ENCODE assay signal across 15 cellular contexts in genomic region chr17:924711-925480, GRCh38. TPM values are rescaled to one million over a fixed set of nuclear protein-coding genes. Genes with fewer than 3 reads are reported as not detected.
DNase-seq lines count a peak whose midpoint lies in the region; ATAC-seq and TF ChIP-seq lines count a peak whose summit lies in the region.
"Had no signal": no experiment of that assay in that cellular context is flagged by ENCODE, and none has a peak within 500 bp of the region (broad histone marks: within the 10 kb centered on the region; RNA-seq: fewer than 3 reads in every experiment).

No MANE protein-coding gene starts in this region.

- H4K20me1 ChIP-seq in IMR-90 (ENCODE audit: insufficient read depth, low read length), result peaks cover 43% of the 10 kb centered on the region

- H3K4me3 ChIP-seq in IMR-90 (ENCODE audit: insufficient read depth, low read depth, low read length) (no peak overlapping the region), breast epithelium (no peak overlapping the region), lower lobe of right lung (no peak overlapping the region), upper lobe of right lung (no peak overlapping the region)
- H3K4me3 ChIP-seq: ascending aorta had no signal

- dilution Hi-C loops in IMR-90 (cut with HindIII; ENCODE audit: low sequenced_read_pairs, unreplicated experiment), result no loop called here

- H3K36me3 ChIP-seq in IMR-90 (ENCODE audit: control insufficient read depth, insufficient read depth, low read length), result peaks cover 25% of the 10 kb centered on the region
- H3K36me3 ChIP-seq in breast epithelium, result no peaks in the 10 kb centered on the region
- H3K36me3 ChIP-seq in lower lobe of right lung, result no peaks in the 10 kb centered on the region
- no peaks in the 10 kb centered on the region for H3K36me3 ChIP-seq in upper lobe of right lung
- H3K36me3 ChIP-seq: ascending aorta had no signal

- no peak overlapping the region for H3K14ac ChIP-seq in IMR-90 (replicated peaks; ENCODE audit: low read depth, low read length)

- H3K79me1 ChIP-seq in IMR-90 (ENCODE audit: low read depth in 1 of 2, low read length in 2 of 2), result peaks cover 37 to 69% of the 10 kb centered on the region in 2 experiments

- H3K36me3 Mint-ChIP-seq in effector memory CD8-positive, alpha-beta T cell (ENCODE audit: insufficient read depth), result no peaks in the 10 kb centered on the region
- H3K36me3 Mint-ChIP-seq: naive B cell had no signal

- peak overlapping the region; percentile 32; the same call in 1 of the 2 replicates for H4K5ac ChIP-seq in IMR-90 (ENCODE audit: low read depth, low read length)

- no peak overlapping the region for H2AFZ ChIP-seq in IMR-90 (replicated peaks; ENCODE audit: low read length, poor library complexity)

- H3K9me1 ChIP-seq in IMR-90 (ENCODE audit: insufficient read depth, low read length), result peaks cover 19% of the 10 kb centered on the region

- H4K91ac ChIP-seq in IMR-90 (ENCODE audit: insufficient read depth, low read depth, low read length), result peak overlapping the region; percentile 48; the same call in 1 of the 2 replicates

- H3K4ac ChIP-seq in IMR-90 (ENCODE audit: low read depth, low read length), result peak overlapping the region; percentile 32; the same call in 1 of the 2 replicates

- H3K9ac ChIP-seq in IMR-90 (ENCODE audit: low read depth, low read length), result no peak overlapping the region

- no peak overlapping the region for H4K8ac ChIP-seq in IMR-90 (ENCODE audit: low read depth in 2 of 2, low read length in 2 of 2)

- ATAC-seq in IMR-90 (ENCODE audit: low read depth) (no peak), lower lobe of right lung (peak; percentile 55 to 73), upper lobe of right lung (peak; percentile 70)
- ATAC-seq in effector memory CD8-positive, alpha-beta T cell (replicated peaks), result no peak
- ATAC-seq: left lobe of liver had no signal

- no peak overlapping the region for H2AK9ac ChIP-seq in IMR-90 (replicated peaks; ENCODE audit: low read depth, low read length, poor library complexity)

- H2BK120ac ChIP-seq in IMR-90 (ENCODE audit: low read depth, low read length), result no peak overlapping the region

- no peaks in the 10 kb centered on the region for H3K27me3 ChIP-seq in IMR-90 (ENCODE audit: control insufficient read depth, insufficient read depth, low read length)
- no peaks in the 10 kb centered on the region for H3K27me3 ChIP-seq in breast epithelium
- H3K27me3 ChIP-seq in lower lobe of right lung (ENCODE audit: low read depth), result no peaks in the 10 kb centered on the region
- H3K27me3 ChIP-seq in upper lobe of right lung, result no peaks in the 10 kb centered on the region
- H3K27me3 ChIP-seq: ascending aorta had no signal

- H3K4me3 Mint-ChIP-seq in effector memory CD8-positive, alpha-beta T cell, result no peak overlapping the region
- H3K4me3 Mint-ChIP-seq: dendritic cell treated with granulocyte-macrophage colony-stimulating factor and Interleukin-4, amounts not matched to agents 40 ng/mL and 50 ng/mL, for 4 days; naive B cell had no signal

- TF ChIP-seq CTCF in IMR-90 (conservative IDR thresholded peaks at IDR 0.05; ENCODE audit: low read depth, low read length), result no peak
- no peak for TF ChIP-seq CTCF in breast epithelium (IDR thresholded peaks at IDR 0.05)
- TF ChIP-seq CTCF in lower lobe of right lung (IDR thresholded peaks at IDR 0.05), result no peak
- TF ChIP-seq CTCF in upper lobe of right lung (IDR thresholded peaks at IDR 0.05), result no peak

- no TSS peak for BruUV-seq in IMR-90 (replicated peaks; lab: Mats Ljungman, UMichigan)

- peaks cover 61 to 82% of the 10 kb centered on the region in 2 donors for H3K27me3 Mint-ChIP-seq in effector memory CD8-positive, alpha-beta T cell

- no peak overlapping the region for H3K23ac ChIP-seq in IMR-90 (ENCODE audit: low read depth, low read length)

- H3K4me1 ChIP-seq in IMR-90 (ENCODE audit: control insufficient read depth, insufficient read depth, low read length), result peaks cover 26% of the 10 kb centered on the region
- H3K4me1 ChIP-seq in breast epithelium, result peaks cover 0 to 13% of the 10 kb centered on the region in 2 donors
- H3K4me1 ChIP-seq in lower lobe of right lung, result peaks cover 54% of the 10 kb centered on the region
- peaks cover 23% of the 10 kb centered on the region for H3K4me1 ChIP-seq in upper lobe of right lung

- H2BK20ac ChIP-seq in IMR-90 (ENCODE audit: low read depth, low read length), result peak overlapping the region; percentile 6; the same call in 1 of the 2 replicates

- H3K56ac ChIP-seq in IMR-90 (ENCODE audit: extremely low read depth, insufficient read depth, low read length), result no peak overlapping the region

- no peaks in the 10 kb centered on the region for H3K4me1 Mint-ChIP-seq in effector memory CD8-positive, alpha-beta T cell (ENCODE audit: low read depth in 2 of 2)
- H3K4me1 Mint-ChIP-seq: naive B cell had no signal

- no peak for TF ChIP-seq RAD21 in IMR-90 (IDR thresholded peaks at IDR 0.05; ENCODE audit: low read length)

- in situ Hi-C loops in IMR-90 (cut with MboI; ENCODE audit: low sequenced_read_pairs), result no loop called here

- intact Hi-C loops in IMR-90 (cut with micrococcal nuclease), result no loop called here
- intact Hi-C loops in breast epithelium (cut with DNase I; ENCODE audit: low total_unique reads), result no loop called here
- intact Hi-C loops in lower lobe of right lung (cut with DNase I), result no loop called here
- intact Hi-C loops in upper lobe of right lung (cut with DNase I), result no loop called here

- 100% methylated on average over 4 of the region's 15 CpGs; no CpG with 5 or more reads in 1 of the 2 experiments for WGBS in IMR-90 (ENCODE audit: extremely low coverage in 2 of 2, insufficient read length in 1 of 2), 2 experiments

- CTCF ChIA-PET in IMR-90 (lab: Yijun Ruan, JAX), result interaction anchor here (0.9 kb wide), 1 partner anchor 56 kb away, joined by 3 read pairs; no protein-coding TSS in a partner anchor

- H3K27ac ChIP-seq in IMR-90 (ENCODE audit: insufficient read depth, low read length) (no peak overlapping the region), breast epithelium (peak overlapping the region; percentile 66 to 87), lower lobe of right lung (peak overlapping the region; percentile 46), upper lobe of right lung (peak overlapping the region; percentile 63)
- H3K27ac ChIP-seq: ascending aorta had no signal

- H3K4me2 ChIP-seq in IMR-90 (ENCODE audit: low read depth, low read length), result no peak overlapping the region

- no peak for TF ChIP-seq POLR2A in IMR-90 (IDR thresholded peaks at IDR 0.05; ENCODE audit: low read depth, low read length)
- TF ChIP-seq POLR2A in breast epithelium (IDR thresholded peaks at IDR 0.05), result no peak

- H2BK5ac ChIP-seq in IMR-90 (ENCODE audit: low read depth, low read length, poor library complexity, severe bottlenecking), result no peak overlapping the region

- peak overlapping the region; percentile 50; the same call in 1 of the 2 replicates for H3K18ac ChIP-seq in IMR-90 (ENCODE audit: low read depth, low read length)

- POLR2A ChIA-PET in IMR-90 (lab: Charles Lee; ENCODE audit: unreplicated experiment), result interaction anchor here (0.6 kb wide), 1 partner anchor 1076 kb away, joined by 4 read pairs; no protein-coding TSS in a partner anchor

- no peak for DNase-seq in IMR-90
- DNase-seq in breast epithelium (ENCODE audit: low spot score in 2 of 2), result peak in 1 of 2 donors; percentile 79
- DNase-seq in lower lobe of right lung, result no peak
- DNase-seq in upper lobe of right lung, result no peak
- no peak for DNase-seq in NCI-H82 (lab: John Stamatoyannopoulos, UW)
- no peak for DNase-seq in cerebellar cortex (ENCODE audit: low spot score)
- no peak for DNase-seq in effector memory CD8-positive, alpha-beta T cell
- DNase-seq: activated CD8-positive, alpha-beta memory T cell treated with anti-CD3 and anti-CD28 coated beads for 24 hours; activated gamma-delta T cell; hypothalamus; naive B cell; NCI-H2029 had no signal

- no peaks in the 10 kb centered on the region for H3K9me3 Mint-ChIP-seq in effector memory CD8-positive, alpha-beta T cell
- H3K9me3 Mint-ChIP-seq: dendritic cell treated with granulocyte-macrophage colony-stimulating factor and Interleukin-4, amounts not matched to agents 40 ng/mL and 50 ng/mL, for 4 days; naive B cell had no signal

- H2AK5ac ChIP-seq in IMR-90 (ENCODE audit: low read depth, low read length), result peak overlapping the region; percentile 68

- H3K9me3 ChIP-seq in IMR-90 (ENCODE audit: control insufficient read depth, insufficient read depth, low read length), result no peaks in the 10 kb centered on the region
- no peaks in the 10 kb centered on the region for H3K9me3 ChIP-seq in breast epithelium
- no peaks in the 10 kb centered on the region for H3K9me3 ChIP-seq in lower lobe of right lung
- no peaks in the 10 kb centered on the region for H3K9me3 ChIP-seq in upper lobe of right lung
- H3K9me3 ChIP-seq: ascending aorta had no signal

- H2BK15ac ChIP-seq in IMR-90 (ENCODE audit: low read depth, low read length), result no peak overlapping the region; the same call in 2 of the 3 replicates

- no peak overlapping the region for H3K27ac Mint-ChIP-seq in effector memory CD8-positive, alpha-beta T cell
- H3K27ac Mint-ChIP-seq: dendritic cell treated with granulocyte-macrophage colony-stimulating factor and Interleukin-4, amounts not matched to agents 40 ng/mL and 50 ng/mL, for 4 days; naive B cell had no signal

TF ChIP-seq in IMR-90, 13 proteins besides CTCF, POLR2A, EP300 and RAD21:
- TF ChIP-seq, protein P1, sequence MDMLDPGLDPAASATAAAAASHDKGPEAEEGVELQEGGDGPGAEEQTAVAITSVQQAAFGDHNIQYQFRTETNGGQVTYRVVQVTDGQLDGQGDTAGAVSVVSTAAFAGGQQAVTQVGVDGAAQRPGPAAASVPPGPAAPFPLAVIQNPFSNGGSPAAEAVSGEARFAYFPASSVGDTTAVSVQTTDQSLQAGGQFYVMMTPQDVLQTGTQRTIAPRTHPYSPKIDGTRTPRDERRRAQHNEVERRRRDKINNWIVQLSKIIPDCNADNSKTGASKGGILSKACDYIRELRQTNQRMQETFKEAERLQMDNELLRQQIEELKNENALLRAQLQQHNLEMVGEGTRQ (IDR thresholded peaks at IDR 0.05; ENCODE audit: low read depth, low read length), result no peak
- TF ChIP-seq RCOR1 (IDR thresholded peaks at IDR 0.05; ENCODE audit: insufficient replicate concordance, low read length), result no peak
- no peak for TF ChIP-seq NFE2L2 (IDR thresholded peaks at IDR 0.05; ENCODE audit: low read depth, low read length)
- TF ChIP-seq BHLHE40 (IDR thresholded peaks at IDR 0.05; ENCODE audit: low read depth, low read length), result no peak
- no peak for TF ChIP-seq SMC3 (IDR thresholded peaks at IDR 0.05; ENCODE audit: low read depth, low read length)
- TF ChIP-seq MAFK (IDR thresholded peaks at IDR 0.05; ENCODE audit: low read depth, low read length), result no peak
- no peak for TF ChIP-seq FOS (IDR thresholded peaks at IDR 0.05; ENCODE audit: low read depth, low read length)

RNA-seq across cellular contexts. Expression of gene NXN, which starts 54.7 kb away (rescaled TPM):
- total RNA-seq in IMR-90 (2012; rRNA removed), result 52.5 and 52.8 TPM in 2 replicates
- polyA plus RNA-seq in IMR-90 (2012; rRNA removed), result 116 and 120 TPM in 2 replicates
- 89.4 and 117 TPM in 2 replicates for polyA plus RNA-seq in IMR-90 (2012; cell fraction: cytosol; rRNA removed)
- 67.9 and 90.2 TPM in 2 replicates for polyA plus RNA-seq in IMR-90 (2012; cell fraction: nucleus; rRNA removed; ENCODE audit: low replicate concordance)
- total RNA-seq in breast epithelium, result 10 to 100 TPM in 2 of 3 donors, 1 to 10 TPM in 1; 9.3 to 14.3 (median 12.8) TPM
- total RNA-seq in lower lobe of right lung, result 42.6 TPM
- total RNA-seq in upper lobe of right lung, result 57.3 TPM

Comparison
In these comparisons a context has a peak if more than half of its experiments do, and no peak if none do; other contexts are left out.
1. ATAC-seq: peak in lower lobe of right lung (2 of 2) and upper lobe of right lung (single experiment); none in IMR-90 (single experiment) and effector memory CD8-positive, alpha-beta T cell (single experiment).